In the genomic region with DNA sequence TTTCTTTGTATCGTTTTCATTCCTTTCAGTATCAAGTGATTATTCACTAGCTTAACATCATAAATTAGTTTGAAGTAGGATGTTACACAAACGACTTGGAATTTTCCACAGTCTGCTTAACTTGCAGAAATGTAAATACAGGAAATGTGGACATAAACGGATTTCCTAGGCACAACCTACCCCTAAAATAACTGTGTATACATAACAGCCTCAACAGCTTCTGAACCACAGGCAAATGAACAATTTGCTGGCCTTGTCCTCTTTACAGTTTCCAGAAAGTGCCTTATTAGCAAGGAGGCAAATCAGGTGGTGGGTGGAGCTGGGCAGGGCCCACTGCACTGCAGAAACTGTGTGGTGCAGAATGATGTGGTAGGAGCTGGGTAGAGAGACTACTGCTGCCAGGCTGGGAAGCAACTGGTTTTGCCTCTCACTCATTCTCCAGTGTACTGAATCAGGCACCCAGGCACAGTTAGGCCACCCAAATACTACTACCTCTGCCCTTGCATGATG, we compare ENCODE assay signal across 9 cellular contexts. TPM values are rescaled to one million over a fixed set of nuclear protein-coding genes. Genes with fewer than 3 reads are reported as not detected.
A peak's percentile ranks its signal among the peaks of the same experiment; 100 is the strongest.
DNase-seq lines count a peak whose midpoint lies in the region; ATAC-seq, FAIRE-seq and TF ChIP-seq lines count a peak whose summit lies in the region.
"Had no signal": no experiment of that assay in that cellular context is flagged by ENCODE, and none has a peak within 500 bp of the region (broad histone marks: within the 10 kb centered on the region; RNA-seq: fewer than 3 reads in every experiment).

No MANE protein-coding gene starts in this region.

- H3K27ac Mint-ChIP-seq in immature natural killer cell: no peak overlapping the region
- H3K27ac Mint-ChIP-seq: IgD-negative memory B cell had no signal

- H3K36me3 ChIP-seq in mesodermal cell (ENCODE audit: control insufficient read depth, insufficient read depth, low read length): peaks cover 3% of the 10 kb centered on the region

- H3K9me3 Mint-ChIP-seq in immature natural killer cell: no peaks in the 10 kb centered on the region
- H3K9me3 Mint-ChIP-seq: IgD-negative memory B cell had no signal

- no peak for FAIRE-seq in urothelium cell line (lab: Jason Lieb, UNC)

- 75% methylated on average over 1 of the region's 3 CpGs; no CpG with 5 or more reads in 1 of the 2 experiments for WGBS in mesodermal cell (ENCODE audit: insufficient coverage in 2 of 2), 2 experiments

- peaks cover 0 to 3% (median 0%) of the 10 kb centered on the region in 3 donors for H3K36me3 Mint-ChIP-seq in immature natural killer cell

- H3K9me3 ChIP-seq in mesodermal cell (ENCODE audit: control insufficient read depth, low read length): no peaks in the 10 kb centered on the region

- in situ Hi-C loops in Caki2 (cut with HindIII; ENCODE audit: low pct_unique_long_range_greater_than_20kb, low sequenced_read_pairs): no loop called here

- peak overlapping the region; percentile 69 for H3K27ac ChIP-seq in mesodermal cell (ENCODE audit: low read depth, low read length, severe bottlenecking)

- no peaks in the 10 kb centered on the region for H3K4me1 Mint-ChIP-seq in immature natural killer cell

- H3K4me3 Mint-ChIP-seq in immature natural killer cell: no peak overlapping the region

- DNase-seq in Caki2 (ENCODE audit: low read depth) (peak; percentile 82), amniotic epithelial cell (ENCODE audit: low read depth) (peak; percentile 89), GM10266 (ENCODE audit: extremely low spot score) (no peak), urothelium cell line (ENCODE audit: low spot score) (no peak), immature natural killer cell (no peak)

- no peak overlapping the region for H3K4me3 ChIP-seq in mesodermal cell (ENCODE audit: extremely low read depth, insufficient read depth, low read length, poor library complexity, severe bottlenecking)

- TF ChIP-seq CTCF in GM10266 (IDR thresholded peaks at IDR 0.05; ENCODE audit: control insufficient read depth, insufficient read depth, low read depth, missing control alignments): no peak

- no peaks in the 10 kb centered on the region for H3K27me3 Mint-ChIP-seq in immature natural killer cell (ENCODE audit: low read depth in 3 of 3)
- H3K27me3 Mint-ChIP-seq: IgD-negative memory B cell had no signal

- ATAC-seq in GM21381 (IDR thresholded peaks at IDR 0.05; ENCODE audit: unreplicated experiment) (peak; percentile 85), HG03575 (IDR thresholded peaks at IDR 0.05; ENCODE audit: extremely low read depth, insufficient number of reproducible peaks, low FRiP score, unreplicated experiment) (peak; percentile 75)

- peaks cover 24% of the 10 kb centered on the region for H3K4me1 ChIP-seq in mesodermal cell (ENCODE audit: control insufficient read depth, insufficient read depth, low read length, poor library complexity, severe bottlenecking)

RNA-seq across cellular contexts. Expression of a gene that starts 14.1 kb away (rescaled TPM):
- total RNA-seq in Caki2 (2014; rRNA removed; shearing (Covaris generic); ENCODE audit: low replicate concordance): 54.1 and 62.0 TPM in 2 replicates
- 28.6 TPM for polyA plus RNA-seq in mesodermal cell (2013, experiment 1 of 2)
- polyA plus RNA-seq in mesodermal cell (2013, experiment 2 of 2): 23.0 TPM
- polyA plus RNA-seq in immature natural killer cell: 1 to 10 TPM; 2.1 to 7.6 (median 4.1) TPM

Comparison
In these comparisons a context has a peak if more than half of its experiments do, and no peak if none do; other contexts are left out.
1. DNase-seq: peak in Caki2 (single experiment) and amniotic epithelial cell (single experiment); none in GM10266 (single experiment), urothelium cell line (single experiment) and immature natural killer cell (0 of 3).